10 cellular contexts compared by ENCODE assay signal in the genomic region with DNA sequence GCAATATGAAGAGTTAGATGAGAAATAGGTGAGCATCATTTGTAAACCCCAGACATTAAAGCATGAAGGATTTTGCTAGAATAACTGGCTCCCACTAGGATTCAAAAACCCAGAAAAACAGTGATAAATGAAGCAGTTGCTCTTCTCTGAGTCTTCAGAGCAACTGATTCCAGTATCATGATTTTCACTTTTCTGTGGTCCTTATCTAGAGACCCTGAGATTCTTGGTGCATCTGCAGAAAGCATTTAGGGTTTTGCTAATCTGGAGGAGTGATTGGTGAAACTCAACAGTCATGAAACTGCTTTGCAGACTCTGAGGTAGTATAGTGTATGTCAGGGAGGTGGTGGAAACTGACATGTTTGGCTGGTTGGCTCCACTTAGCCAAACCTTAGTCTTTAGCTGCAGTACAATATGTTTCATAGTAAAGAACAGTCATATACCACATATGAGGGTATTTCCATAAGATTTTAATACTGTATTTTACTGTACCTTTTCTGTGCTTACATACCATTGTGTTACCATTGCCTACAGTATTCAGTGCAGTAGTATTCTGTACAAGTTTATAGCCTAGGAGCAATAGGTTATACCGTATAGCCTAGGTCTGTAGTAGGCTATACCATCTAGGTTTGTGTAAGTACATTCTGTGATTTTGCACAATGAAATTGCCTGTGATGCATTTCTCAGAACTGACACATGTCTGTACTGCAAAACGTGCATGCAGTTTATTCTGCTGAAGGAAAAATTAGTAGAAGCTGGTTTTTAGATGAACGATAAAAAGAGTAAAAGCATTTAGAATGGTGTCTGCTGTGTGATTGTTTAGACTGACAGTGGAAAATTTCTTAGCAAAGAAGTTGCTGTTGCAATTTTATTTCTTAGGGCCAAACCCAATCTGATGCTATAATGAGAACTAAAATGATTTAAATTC. TPM values are rescaled to one million over a fixed set of nuclear protein-coding genes. Genes with fewer than 3 reads are reported as not detected.
DNase-seq lines count a peak whose midpoint lies in the region; ATAC-seq and TF ChIP-seq lines count a peak whose summit lies in the region.
"Had no signal": no experiment of that assay in that cellular context is flagged by ENCODE, and none has a peak within 500 bp of the region (broad histone marks: within the 10 kb centered on the region; RNA-seq: fewer than 3 reads in every experiment).

No MANE protein-coding gene starts in this region.

- POLR2A ChIA-PET in activated CD4-positive, alpha-beta T cell treated with anti-CD3 and anti-CD28 coated beads for 36 hours (lab: Charles Lee): no interaction called here
- POLR2A ChIA-PET in activated CD4-positive, alpha-beta memory T cell treated with anti-CD3 and anti-CD28 coated beads, Interleukin-2, amount 10 ng/mL, durations not matched to agents 7 days and 5 days (lab: Charles Lee): interaction anchor here (0.7 kb wide), 1 partner anchor 412 kb away, joined by 3 read pairs; no protein-coding TSS in a partner anchor

- H3K9ac ChIP-seq in smooth muscle cell (ENCODE audit: low read depth): no peak overlapping the region

- H3K4me1 Mint-ChIP-seq in activated CD4-positive, alpha-beta T cell treated with anti-CD3 and anti-CD28 coated beads for 36 hours: peaks cover 74% of the 10 kb centered on the region
- peaks cover 53% of the 10 kb centered on the region for H3K4me1 Mint-ChIP-seq in activated CD4-positive, alpha-beta memory T cell treated with anti-CD3 and anti-CD28 coated beads, Interleukin-2, amount 10 ng/mL, durations not matched to agents 7 days and 5 days
- peaks cover 61% of the 10 kb centered on the region for H3K4me1 Mint-ChIP-seq in Calu3 (ENCODE audit: low read depth, unreplicated experiment)

- DNase-seq in activated CD4-positive, alpha-beta T cell treated with anti-CD3 and anti-CD28 coated beads for 36 hours: peak; percentile 33
- no peak for DNase-seq in activated CD4-positive, alpha-beta T cell treated with anti-CD3 and anti-CD28 coated beads, Interleukin-2, amount 50 U/mL, for 1 hour
- no peak for DNase-seq in activated CD4-positive, alpha-beta memory T cell treated with anti-CD3 and anti-CD28 coated beads, Interleukin-2, amount 10 ng/mL, durations not matched to agents 7 days and 5 days
- DNase-seq in smooth muscle cell (lab: John Stamatoyannopoulos, UW; ENCODE audit: unreplicated experiment) (no peak), COLO829 (ENCODE audit: low spot score) (no peak), epidermal melanocyte (ENCODE audit: insufficient read length, low spot score) (no peak), Calu3 (no peak)
- DNase-seq: ACHN had no signal

- peak overlapping the region; percentile 4 for H3K27ac ChIP-seq in smooth muscle cell (ENCODE audit: low read depth)
- H3K27ac ChIP-seq: coronary artery had no signal

- WGBS in smooth muscle cell (ENCODE audit: low lambda C conversion rate): 79% methylated on average over 3 of the region's 3 CpGs

- H3K27ac Mint-ChIP-seq in activated CD4-positive, alpha-beta T cell treated with anti-CD3 and anti-CD28 coated beads for 36 hours: peak overlapping the region; percentile 86
- H3K27ac Mint-ChIP-seq in activated CD4-positive, alpha-beta memory T cell treated with anti-CD3 and anti-CD28 coated beads, Interleukin-2, amount 10 ng/mL, durations not matched to agents 7 days and 5 days: peak overlapping the region; percentile 7
- no peak overlapping the region for H3K27ac Mint-ChIP-seq in Calu3 (ENCODE audit: unreplicated experiment)

- peaks cover 80% of the 10 kb centered on the region for H3K79me2 ChIP-seq in smooth muscle cell (ENCODE audit: low read depth)

- peaks cover 8% of the 10 kb centered on the region for H3K36me3 Mint-ChIP-seq in activated CD4-positive, alpha-beta T cell treated with anti-CD3 and anti-CD28 coated beads for 36 hours (ENCODE audit: low read depth)
- H3K36me3 Mint-ChIP-seq in activated CD4-positive, alpha-beta memory T cell treated with anti-CD3 and anti-CD28 coated beads, Interleukin-2, amount 10 ng/mL, durations not matched to agents 7 days and 5 days (ENCODE audit: low read depth): peaks cover 15% of the 10 kb centered on the region
- peaks cover 5% of the 10 kb centered on the region for H3K36me3 Mint-ChIP-seq in Calu3 (ENCODE audit: insufficient read depth, unreplicated experiment)

- peaks cover 27% of the 10 kb centered on the region for H3F3A ChIP-seq in smooth muscle cell (ENCODE audit: low read depth)

- intact Hi-C loops in activated CD4-positive, alpha-beta T cell treated with anti-CD3 and anti-CD28 coated beads for 36 hours (cut with DNase I, micrococcal nuclease): loop anchor here in 1 of 2 experiments (2.0 to 10.0 kb wide), 2 partner anchors 22 to 338 kb away; no protein-coding TSS in a partner anchor
- intact Hi-C loops in Calu3 (cut with micrococcal nuclease; ENCODE audit: unreplicated experiment): no loop called here

- H3K9me3 ChIP-seq in smooth muscle cell (replicated peaks; ENCODE audit: low read depth): no peaks in the 10 kb centered on the region

- H3K4me2 ChIP-seq in smooth muscle cell: peak overlapping the region; percentile 51

- no peaks in the 10 kb centered on the region for H3K27me3 Mint-ChIP-seq in activated CD4-positive, alpha-beta T cell treated with anti-CD3 and anti-CD28 coated beads for 36 hours
- H3K27me3 Mint-ChIP-seq in activated CD4-positive, alpha-beta memory T cell treated with anti-CD3 and anti-CD28 coated beads, Interleukin-2, amount 10 ng/mL, durations not matched to agents 7 days and 5 days: no peaks in the 10 kb centered on the region
- H3K27me3 Mint-ChIP-seq in Calu3 (ENCODE audit: unreplicated experiment): no peaks in the 10 kb centered on the region

- TF ChIP-seq CTCF in smooth muscle cell (IDR thresholded peaks at IDR 0.05; ENCODE audit: borderline replicate concordance, insufficient read depth, poor library complexity, severe bottlenecking) (no peak), Calu3 (IDR thresholded peaks at IDR 0.05; ENCODE audit: unreplicated experiment) (no peak)

- BruUV-seq in Calu3 (replicated peaks; lab: Mats Ljungman, UMichigan): no TSS peak

- H3K27me3 ChIP-seq in smooth muscle cell (ENCODE audit: low read depth): no peaks in the 10 kb centered on the region

- ATAC-seq in activated CD4-positive, alpha-beta T cell treated with anti-CD3 and anti-CD28 coated beads for 36 hours: peak; percentile 92
- ATAC-seq in HG02798 (IDR thresholded peaks at IDR 0.05; ENCODE audit: poor library complexity, unreplicated experiment): peak; percentile 66

- peaks cover 40% of the 10 kb centered on the region for H4K20me1 ChIP-seq in smooth muscle cell (ENCODE audit: low read depth)

- CTCF ChIA-PET in activated CD4-positive, alpha-beta T cell treated with anti-CD3 and anti-CD28 coated beads for 36 hours (lab: Charles Lee): interaction anchor here (1.0 to 1.3 kb wide), 2 partner anchors 98 to 102 kb away, joined by 3 to 5 read pairs; no protein-coding TSS in a partner anchor
- CTCF ChIA-PET in activated CD4-positive, alpha-beta memory T cell treated with anti-CD3 and anti-CD28 coated beads, Interleukin-2, amount 10 ng/mL, durations not matched to agents 7 days and 5 days (lab: Charles Lee): interaction anchor here (1.0 to 4.7 kb wide), 4 partner anchors 58 to 102 kb away, joined by 3 to 49 read pairs (median 4); no protein-coding TSS in a partner anchor
- CTCF ChIA-PET in Calu3 (lab: Charles Lee): no interaction called here

- no peak overlapping the region for H3K4me3 Mint-ChIP-seq in activated CD4-positive, alpha-beta T cell treated with anti-CD3 and anti-CD28 coated beads for 36 hours
- no peak overlapping the region for H3K4me3 Mint-ChIP-seq in activated CD4-positive, alpha-beta memory T cell treated with anti-CD3 and anti-CD28 coated beads, Interleukin-2, amount 10 ng/mL, durations not matched to agents 7 days and 5 days
- no peak overlapping the region for H3K4me3 Mint-ChIP-seq in Calu3 (ENCODE audit: low read depth, unreplicated experiment)

- H3K4me3 ChIP-seq in smooth muscle cell: no peak overlapping the region
- H3K4me3 ChIP-seq: coronary artery had no signal

- H3K36me3 ChIP-seq in smooth muscle cell (ENCODE audit: low read depth): no peaks in the 10 kb centered on the region

- H3K4me1 ChIP-seq in smooth muscle cell (ENCODE audit: low read depth): peaks cover 38% of the 10 kb centered on the region

- no peaks in the 10 kb centered on the region for H3K9me3 Mint-ChIP-seq in activated CD4-positive, alpha-beta T cell treated with anti-CD3 and anti-CD28 coated beads for 36 hours (ENCODE audit: low read depth)
- no peaks in the 10 kb centered on the region for H3K9me3 Mint-ChIP-seq in activated CD4-positive, alpha-beta memory T cell treated with anti-CD3 and anti-CD28 coated beads, Interleukin-2, amount 10 ng/mL, durations not matched to agents 7 days and 5 days
- H3K9me3 Mint-ChIP-seq in Calu3 (ENCODE audit: low read depth, unreplicated experiment): peaks cover under 1% of the 10 kb centered on the region

- H2AFZ ChIP-seq in smooth muscle cell (ENCODE audit: low read depth): no peak overlapping the region

RNA-seq across cellular contexts. Expression of a gene that starts 23.8 kb away (rescaled TPM):
- total RNA-seq in activated CD4-positive, alpha-beta T cell treated with anti-CD3 and anti-CD28 coated beads for 36 hours: 10 to 100 TPM; 72.1 to 74.1 TPM
- total RNA-seq in activated CD4-positive, alpha-beta memory T cell treated with anti-CD3 and anti-CD28 coated beads, Interleukin-2, amount 10 ng/mL, durations not matched to agents 7 days and 5 days: 100 to 1,000 TPM; 130 to 133 TPM
- total RNA-seq in smooth muscle cell (46.2 and 55.9 TPM in 2 replicates), Calu3 (2022) (68.2 and 89.6 TPM in 2 replicates)
- polyA plus RNA-seq in smooth muscle cell: 33.6 and 39.9 TPM in 2 replicates
